Comparison of ENCODE assay signal across 8 cellular contexts in genomic region chr6:32838114-32838958, GRCh38. TPM values are rescaled to one million over a fixed set of nuclear protein-coding genes. Genes with fewer than 3 reads are reported as not detected.
DNase-seq lines count a peak whose midpoint lies in the region; ATAC-seq, FAIRE-seq and TF ChIP-seq lines count a peak whose summit lies in the region.

TSS of gene TAP2 (minus strand) at chr6:32838739. CDS start at chr6:32838233, 506 bp downstream.

- intact Hi-C loops in spleen (cut with DNase I; ENCODE audit: low total_unique reads) = no loop called here

- H3K36me3 ChIP-seq in bronchial epithelial cell (ENCODE audit: control insufficient read depth, insufficient read depth, low read length) = peaks cover 12% of the 10 kb centered on the region
- H3K36me3 ChIP-seq in spleen = peaks cover 0 to 75% (median 52%) of the 10 kb centered on the region in 6 donors

- whole genome bisulfite sequencing in spleen, 5 donors = 0 to 1% (median 0%) methylated on average over 30 to 57 of the region's 57 CpGs

- H3K27me3 ChIP-seq in bronchial epithelial cell (ENCODE audit: control insufficient read depth, insufficient read depth, low read length) (no peaks in the 10 kb centered on the region), spleen (replicated peaks in 1 of 7) (no peaks in the 10 kb centered on the region)

- ATAC-seq in GM18909 (IDR thresholded peaks at IDR 0.05; ENCODE audit: poor library complexity, unreplicated experiment) (peak; percentile 83), HG03175 (IDR thresholded peaks at IDR 0.05; ENCODE audit: unreplicated experiment) (peak; percentile 86), WTC11 (peak; percentile 88)

- no peak for FAIRE-seq in bronchial epithelial cell (lab: Jason Lieb, UNC)

- H3K4me3 Mint-ChIP-seq in WTC11 = peak within 1 kb of the TSS; percentile 72

- H3K36me3 Mint-ChIP-seq in WTC11 = peaks cover 19% of the 10 kb centered on the region

- H3K4me1 ChIP-seq in spleen = peaks cover 50 to 96% (median 72%) of the 10 kb centered on the region in 6 donors

- H3K27me3 Mint-ChIP-seq in WTC11 (ENCODE audit: low read depth) = peaks cover 55% of the 10 kb centered on the region

- H3K4me1 Mint-ChIP-seq in WTC11 = peaks cover 17% of the 10 kb centered on the region

- TF ChIP-seq CTCF in AG09319 (IDR thresholded peaks at IDR 0.05; ENCODE audit: low read depth, low read length) (peak; percentile 91), WTC11 (IDR thresholded peaks at IDR 0.05) (peak; percentile 85), bronchial epithelial cell (IDR thresholded peaks at IDR 0.05; ENCODE audit: insufficient read depth, low read length, severe bottlenecking) (peak; percentile 94), spleen (IDR thresholded peaks at IDR 0.05 in 8 of 11, conservative IDR thresholded peaks at IDR 0.05 in 3 of 11) (peak; percentile 97 to 100 (median 99))

- CTCF ChIA-PET in WTC11 (lab: Charles Lee) = interaction anchor here (0.6 to 3.9 kb wide), 73 partner anchors 8 to 1157 kb away, joined by 3 to 291 read pairs (median 4); partner anchors contain the start of genes ATF6B, BRD2, HLA-DMA and HLA-DMB

- H3K9me3 Mint-ChIP-seq in WTC11 = no peaks in the 10 kb centered on the region

- no peaks in the 10 kb centered on the region for H3K9me3 ChIP-seq in spleen

- no peak within 1 kb of the TSS for H3K27ac Mint-ChIP-seq in WTC11

- H3K4me3 ChIP-seq in bronchial epithelial cell (ENCODE audit: low read depth, low read length) = peak within 1 kb of the TSS; percentile 81
- peak within 1 kb of the TSS; percentile 70 to 90 (median 85) for H3K4me3 ChIP-seq in spleen

- DNase-seq in AG09319 (ENCODE audit: extremely low read depth, low read depth) (peak; percentile 72), NCI-H2227 (lab: John Stamatoyannopoulos, UW; ENCODE audit: unreplicated experiment) (peak; percentile 95), WTC11 (ENCODE audit: low spot score) (peak; percentile 97), bronchial epithelial cell (ENCODE audit: low read depth) (peak; percentile 80), inferior parietal cortex (ENCODE audit: extremely low spot score) (peak; percentile 95), spleen (peak; percentile 100)

- peak in 2 of 3 donors; percentile 82 to 83 for TF ChIP-seq POLR2A in spleen (IDR thresholded peaks at IDR 0.05)

- H3K27ac ChIP-seq in spleen = peak within 1 kb of the TSS; percentile 91 to 100 (median 97)

- POLR2A ChIA-PET in WTC11 (lab: Charles Lee) = interaction anchor here (1.0 to 1.7 kb wide), 9 partner anchors 11 to 643 kb away, joined by 3 to 16 read pairs (median 4); partner anchors contain the start of genes HLA-DMA, PSMB9 and TAP1

TF ChIP-seq in WTC11, 78 proteins besides CTCF, POLR2A, EP300 and RAD21 (continues in another document):
- TF ChIP-seq, protein P1, sequence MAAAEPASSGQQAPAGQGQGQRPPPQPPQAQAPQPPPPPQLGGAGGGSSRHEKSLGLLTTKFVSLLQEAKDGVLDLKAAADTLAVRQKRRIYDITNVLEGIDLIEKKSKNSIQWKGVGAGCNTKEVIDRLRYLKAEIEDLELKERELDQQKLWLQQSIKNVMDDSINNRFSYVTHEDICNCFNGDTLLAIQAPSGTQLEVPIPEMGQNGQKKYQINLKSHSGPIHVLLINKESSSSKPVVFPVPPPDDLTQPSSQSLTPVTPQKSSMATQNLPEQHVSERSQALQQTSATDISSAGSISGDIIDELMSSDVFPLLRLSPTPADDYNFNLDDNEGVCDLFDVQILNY (CRISPR knock-in tag; IDR thresholded peaks at IDR 0.05) = 0 out of 2 replicates have a peak, but pooled peaks have one; percentile 20
- TF ChIP-seq FOXK1 (CRISPR knock-in tag; IDR thresholded peaks at IDR 0.05) = no peak
- no peak for TF ChIP-seq TEAD1 (CRISPR knock-in tag; IDR thresholded peaks at IDR 0.05)
- TF ChIP-seq, protein P2, sequence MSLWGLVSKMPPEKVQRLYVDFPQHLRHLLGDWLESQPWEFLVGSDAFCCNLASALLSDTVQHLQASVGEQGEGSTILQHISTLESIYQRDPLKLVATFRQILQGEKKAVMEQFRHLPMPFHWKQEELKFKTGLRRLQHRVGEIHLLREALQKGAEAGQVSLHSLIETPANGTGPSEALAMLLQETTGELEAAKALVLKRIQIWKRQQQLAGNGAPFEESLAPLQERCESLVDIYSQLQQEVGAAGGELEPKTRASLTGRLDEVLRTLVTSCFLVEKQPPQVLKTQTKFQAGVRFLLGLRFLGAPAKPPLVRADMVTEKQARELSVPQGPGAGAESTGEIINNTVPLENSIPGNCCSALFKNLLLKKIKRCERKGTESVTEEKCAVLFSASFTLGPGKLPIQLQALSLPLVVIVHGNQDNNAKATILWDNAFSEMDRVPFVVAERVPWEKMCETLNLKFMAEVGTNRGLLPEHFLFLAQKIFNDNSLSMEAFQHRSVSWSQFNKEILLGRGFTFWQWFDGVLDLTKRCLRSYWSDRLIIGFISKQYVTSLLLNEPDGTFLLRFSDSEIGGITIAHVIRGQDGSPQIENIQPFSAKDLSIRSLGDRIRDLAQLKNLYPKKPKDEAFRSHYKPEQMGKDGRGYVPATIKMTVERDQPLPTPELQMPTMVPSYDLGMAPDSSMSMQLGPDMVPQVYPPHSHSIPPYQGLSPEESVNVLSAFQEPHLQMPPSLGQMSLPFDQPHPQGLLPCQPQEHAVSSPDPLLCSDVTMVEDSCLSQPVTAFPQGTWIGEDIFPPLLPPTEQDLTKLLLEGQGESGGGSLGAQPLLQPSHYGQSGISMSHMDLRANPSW (CRISPR knock-in tag; conservative IDR thresholded peaks at IDR 0.05; ENCODE audit: low read depth) = no peak
- TF ChIP-seq, protein P3, sequence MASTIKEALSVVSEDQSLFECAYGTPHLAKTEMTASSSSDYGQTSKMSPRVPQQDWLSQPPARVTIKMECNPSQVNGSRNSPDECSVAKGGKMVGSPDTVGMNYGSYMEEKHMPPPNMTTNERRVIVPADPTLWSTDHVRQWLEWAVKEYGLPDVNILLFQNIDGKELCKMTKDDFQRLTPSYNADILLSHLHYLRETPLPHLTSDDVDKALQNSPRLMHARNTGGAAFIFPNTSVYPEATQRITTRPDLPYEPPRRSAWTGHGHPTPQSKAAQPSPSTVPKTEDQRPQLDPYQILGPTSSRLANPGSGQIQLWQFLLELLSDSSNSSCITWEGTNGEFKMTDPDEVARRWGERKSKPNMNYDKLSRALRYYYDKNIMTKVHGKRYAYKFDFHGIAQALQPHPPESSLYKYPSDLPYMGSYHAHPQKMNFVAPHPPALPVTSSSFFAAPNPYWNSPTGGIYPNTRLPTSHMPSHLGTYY (CRISPR knock-in tag; IDR thresholded peaks at IDR 0.05) = no peak
- TF ChIP-seq, protein P4, sequence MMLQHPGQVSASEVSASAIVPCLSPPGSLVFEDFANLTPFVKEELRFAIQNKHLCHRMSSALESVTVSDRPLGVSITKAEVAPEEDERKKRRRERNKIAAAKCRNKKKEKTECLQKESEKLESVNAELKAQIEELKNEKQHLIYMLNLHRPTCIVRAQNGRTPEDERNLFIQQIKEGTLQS (CRISPR knock-in tag; conservative IDR thresholded peaks at IDR 0.05) = no peak
- no peak for TF ChIP-seq ARID4B (CRISPR knock-in tag; IDR thresholded peaks at IDR 0.05; ENCODE audit: borderline replicate concordance)
- TF ChIP-seq, protein P5, sequence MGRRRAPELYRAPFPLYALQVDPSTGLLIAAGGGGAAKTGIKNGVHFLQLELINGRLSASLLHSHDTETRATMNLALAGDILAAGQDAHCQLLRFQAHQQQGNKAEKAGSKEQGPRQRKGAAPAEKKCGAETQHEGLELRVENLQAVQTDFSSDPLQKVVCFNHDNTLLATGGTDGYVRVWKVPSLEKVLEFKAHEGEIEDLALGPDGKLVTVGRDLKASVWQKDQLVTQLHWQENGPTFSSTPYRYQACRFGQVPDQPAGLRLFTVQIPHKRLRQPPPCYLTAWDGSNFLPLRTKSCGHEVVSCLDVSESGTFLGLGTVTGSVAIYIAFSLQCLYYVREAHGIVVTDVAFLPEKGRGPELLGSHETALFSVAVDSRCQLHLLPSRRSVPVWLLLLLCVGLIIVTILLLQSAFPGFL (CRISPR knock-in tag; IDR thresholded peaks at IDR 0.05; ENCODE audit: borderline replicate concordance) = no peak

RNA-seq across cellular contexts. Expression of gene TAP2, which starts in this region (rescaled TPM):
- 14.7 to 23.0 TPM (median 16.5 TPM) in 3 replicates for total RNA-seq in WTC11 (2021)
- total RNA-seq in bronchial epithelial cell = 25.0 and 43.1 TPM in 2 replicates
- total RNA-seq in spleen = 100 to 1,000 TPM in 1 of 7 donors, 10 to 100 TPM in 6; 33.0 to 106 (median 77.9) TPM
- polyA plus RNA-seq in spleen = 10 to 100 TPM; 26.4 to 40.9 (median 34.0) TPM

Comparison
In these comparisons a context has a peak if more than half of its experiments do, and no peak if none do; other contexts are left out.
1. Peak in every context shown above with its lines: DNase-seq, ATAC-seq, H3K4me3 ChIP-seq and H3K27ac ChIP-seq.